ENCODE assay signal across 21 cellular contexts in the genomic region with DNA sequence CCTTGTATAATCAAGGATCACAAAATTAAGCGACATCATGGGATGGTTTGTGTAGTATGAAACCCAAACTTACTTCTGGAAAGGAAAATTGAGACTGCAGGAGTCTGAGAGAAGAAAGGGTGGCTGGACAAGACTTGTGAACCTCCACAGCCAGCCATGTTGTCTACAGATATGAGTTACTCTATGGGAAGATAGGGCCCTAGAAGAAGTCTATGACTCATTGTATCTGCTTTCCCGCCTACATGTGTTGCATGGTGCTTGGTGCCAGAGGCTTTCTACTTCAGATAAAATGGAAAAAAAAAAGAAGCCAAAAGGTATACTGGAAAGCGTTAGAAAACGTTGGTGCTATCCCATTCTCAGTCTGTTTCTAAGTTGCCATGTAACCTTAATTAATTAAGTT. TPM values are rescaled to one million over a fixed set of nuclear protein-coding genes. Genes with fewer than 3 reads are reported as not detected.
DNase-seq lines count a peak whose midpoint lies in the region; ATAC-seq lines count a peak whose summit lies in the region.
"Had no signal": no experiment of that assay in that cellular context is flagged by ENCODE, and none has a peak within 500 bp of the region (broad histone marks: within the 10 kb centered on the region; RNA-seq: fewer than 3 reads in every experiment).

No MANE protein-coding gene starts in this region.

- intact Hi-C loops in activated naive CD4-positive, alpha-beta T cell treated with anti-CD3 and anti-CD28 coated beads for 36 hours (cut with micrococcal nuclease): no loop called here

- no peak overlapping the region for H3K27ac Mint-ChIP-seq in activated naive CD4-positive, alpha-beta T cell treated with anti-CD3 and anti-CD28 coated beads, Interleukin-2, amount 50 U/mL, for 72 hours
- no peak overlapping the region for H3K27ac Mint-ChIP-seq in activated naive CD4-positive, alpha-beta T cell treated with anti-CD3 and anti-CD28 coated beads for 36 hours
- no peak overlapping the region for H3K27ac Mint-ChIP-seq in stimulated activated effector memory CD8-positive, alpha-beta T cell treated with anti-CD3 and anti-CD28 coated beads, Interleukin-12 subunit alpha, Interleukin-12 subunit beta, amount 100 ng/mL, for 72 hours
- H3K27ac Mint-ChIP-seq in immature natural killer cell: no peak overlapping the region
- H3K27ac Mint-ChIP-seq: CD8-positive, alpha-beta T cell; H9; IgD-negative memory B cell had no signal

- H3K4me3 Mint-ChIP-seq in activated naive CD4-positive, alpha-beta T cell treated with anti-CD3 and anti-CD28 coated beads for 36 hours: no peak overlapping the region
- no peak overlapping the region for H3K4me3 Mint-ChIP-seq in stimulated activated effector memory CD8-positive, alpha-beta T cell treated with anti-CD3 and anti-CD28 coated beads, Interleukin-12 subunit alpha, Interleukin-12 subunit beta, amount 100 ng/mL, for 72 hours
- no peak overlapping the region for H3K4me3 Mint-ChIP-seq in immature natural killer cell
- H3K4me3 Mint-ChIP-seq: CD8-positive, alpha-beta T cell; H9; IgD-negative memory B cell had no signal

- DNase-seq in DMS53 (lab: John Stamatoyannopoulos, UW) (peak; percentile 5), DMS53 treated with DMSO at 0.1 percent for 48 hours (lab: John Stamatoyannopoulos, UW; ENCODE audit: unreplicated experiment) (no peak), OCI-M1 (lab: John Stamatoyannopoulos, UW) (peak; percentile 39), immature natural killer cell (no peak)
- DNase-seq in activated naive CD4-positive, alpha-beta T cell treated with anti-CD3 and anti-CD28 coated beads, Interleukin-2, amount 50 U/mL, for 72 hours (ENCODE audit: low spot score in 2 of 2): no peak
- DNase-seq in activated naive CD4-positive, alpha-beta T cell treated with anti-CD3 and anti-CD28 coated beads for 36 hours: no peak
- DNase-seq in stimulated activated effector memory CD8-positive, alpha-beta T cell treated with anti-CD3 and anti-CD28 coated beads, Interleukin-12 subunit alpha, Interleukin-12 subunit beta, amount 100 ng/mL, for 72 hours (ENCODE audit: low spot score in 2 of 2): no peak
- DNase-seq: BE2C; CD8-positive, alpha-beta T cell; DMS79 treated with DMSO at 0.1 percent for 48 hours; H9; NCI-H1048; NCI-H1436 treated with DMSO at 0.1 percent for 48 hours; NCI-H2029 treated with DMSO at 0.1 percent for 48 hours; NCI-H2171 treated with DMSO at 0.1 percent for 48 hours; NCI-H510A; NCI-H82; PC-9 had no signal

- H3K36me3 Mint-ChIP-seq in activated naive CD4-positive, alpha-beta T cell treated with anti-CD3 and anti-CD28 coated beads, Interleukin-2, amount 50 U/mL, for 72 hours: no peaks in the 10 kb centered on the region
- no peaks in the 10 kb centered on the region for H3K36me3 Mint-ChIP-seq in activated naive CD4-positive, alpha-beta T cell treated with anti-CD3 and anti-CD28 coated beads for 36 hours (ENCODE audit: low read depth)
- no peaks in the 10 kb centered on the region for H3K36me3 Mint-ChIP-seq in stimulated activated effector memory CD8-positive, alpha-beta T cell treated with anti-CD3 and anti-CD28 coated beads, Interleukin-12 subunit alpha, Interleukin-12 subunit beta, amount 100 ng/mL, for 72 hours
- H3K36me3 Mint-ChIP-seq in immature natural killer cell: peaks cover 0 to 6% (median 0%) of the 10 kb centered on the region in 3 donors
- H3K36me3 Mint-ChIP-seq: CD8-positive, alpha-beta T cell; IgD-negative memory B cell had no signal

- CTCF ChIA-PET in activated naive CD4-positive, alpha-beta T cell treated with anti-CD3 and anti-CD28 coated beads for 36 hours (lab: Charles Lee): no interaction called here

- H3K9me3 Mint-ChIP-seq in activated naive CD4-positive, alpha-beta T cell treated with anti-CD3 and anti-CD28 coated beads, Interleukin-2, amount 50 U/mL, for 72 hours: no peaks in the 10 kb centered on the region
- H3K9me3 Mint-ChIP-seq in activated naive CD4-positive, alpha-beta T cell treated with anti-CD3 and anti-CD28 coated beads for 36 hours: no peaks in the 10 kb centered on the region
- no peaks in the 10 kb centered on the region for H3K9me3 Mint-ChIP-seq in stimulated activated effector memory CD8-positive, alpha-beta T cell treated with anti-CD3 and anti-CD28 coated beads, Interleukin-12 subunit alpha, Interleukin-12 subunit beta, amount 100 ng/mL, for 72 hours
- H3K9me3 Mint-ChIP-seq in immature natural killer cell: no peaks in the 10 kb centered on the region
- H3K9me3 Mint-ChIP-seq: CD8-positive, alpha-beta T cell; H9; IgD-negative memory B cell had no signal

- H3K4me1 Mint-ChIP-seq in activated naive CD4-positive, alpha-beta T cell treated with anti-CD3 and anti-CD28 coated beads for 36 hours (ENCODE audit: low read depth): peaks cover 4% of the 10 kb centered on the region
- H3K4me1 Mint-ChIP-seq in stimulated activated effector memory CD8-positive, alpha-beta T cell treated with anti-CD3 and anti-CD28 coated beads, Interleukin-12 subunit alpha, Interleukin-12 subunit beta, amount 100 ng/mL, for 72 hours: no peaks in the 10 kb centered on the region
- H3K4me1 Mint-ChIP-seq in immature natural killer cell: no peaks in the 10 kb centered on the region

- peak; percentile 43 to 84 for ATAC-seq in activated naive CD4-positive, alpha-beta T cell treated with anti-CD3 and anti-CD28 coated beads, Interleukin-2, amount 50 U/mL, for 72 hours
- ATAC-seq in stimulated activated effector memory CD8-positive, alpha-beta T cell treated with anti-CD3 and anti-CD28 coated beads, Interleukin-12 subunit alpha, Interleukin-12 subunit beta, amount 100 ng/mL, for 72 hours: peak; percentile 78
- no peak for ATAC-seq in GM19397 (IDR thresholded peaks at IDR 0.05; ENCODE audit: unreplicated experiment)
- ATAC-seq: CD8-positive, alpha-beta T cell had no signal

- H3K27me3 Mint-ChIP-seq in activated naive CD4-positive, alpha-beta T cell treated with anti-CD3 and anti-CD28 coated beads for 36 hours (ENCODE audit: low read depth): peaks cover 22% of the 10 kb centered on the region
- peaks cover 0 to 2% (median 0%) of the 10 kb centered on the region in 3 donors for H3K27me3 Mint-ChIP-seq in immature natural killer cell (ENCODE audit: low read depth in 3 of 3)
- H3K27me3 Mint-ChIP-seq: IgD-negative memory B cell had no signal

RNA-seq across cellular contexts. Expression of gene OR6N2, which starts 18.7 kb away (rescaled TPM):
- total RNA-seq in activated naive CD4-positive, alpha-beta T cell treated with anti-CD3 and anti-CD28 coated beads, Interleukin-2, amount 50 U/mL, for 72 hours: not detected
- total RNA-seq in activated naive CD4-positive, alpha-beta T cell treated with anti-CD3 and anti-CD28 coated beads for 36 hours: not detected
- not detected for polyA plus RNA-seq in immature natural killer cell
- total RNA-seq: CD8-positive, alpha-beta T cell; H9; HT1080; PC-9 had no signal
- polyA plus RNA-seq: IgD-negative memory B cell had no signal

RNA-seq across cellular contexts. Expression of gene OR6N1, which starts 27.7 kb away (rescaled TPM):
- not detected for total RNA-seq in activated naive CD4-positive, alpha-beta T cell treated with anti-CD3 and anti-CD28 coated beads, Interleukin-2, amount 50 U/mL, for 72 hours
- total RNA-seq in activated naive CD4-positive, alpha-beta T cell treated with anti-CD3 and anti-CD28 coated beads for 36 hours: not detected
- polyA plus RNA-seq in immature natural killer cell: not detected
- total RNA-seq: CD8-positive, alpha-beta T cell; H9; HT1080; PC-9 had no signal
- polyA plus RNA-seq: IgD-negative memory B cell had no signal

RNA-seq across cellular contexts. Expression of gene MNDA, which starts 31.5 kb away (rescaled TPM):
- total RNA-seq in activated naive CD4-positive, alpha-beta T cell treated with anti-CD3 and anti-CD28 coated beads, Interleukin-2, amount 50 U/mL, for 72 hours: not detected
- not detected for total RNA-seq in activated naive CD4-positive, alpha-beta T cell treated with anti-CD3 and anti-CD28 coated beads for 36 hours
- 10 to 100 TPM in 1 of 3 donors, 1 to 10 TPM in 2; 2.8 to 16.3 (median 8.8) TPM for polyA plus RNA-seq in immature natural killer cell
- total RNA-seq: CD8-positive, alpha-beta T cell; H9; HT1080; PC-9 had no signal

RNA-seq across cellular contexts. Expression of gene OR6K6, which starts 45.2 kb away (rescaled TPM):
- total RNA-seq in activated naive CD4-positive, alpha-beta T cell treated with anti-CD3 and anti-CD28 coated beads, Interleukin-2, amount 50 U/mL, for 72 hours: not detected
- not detected for total RNA-seq in activated naive CD4-positive, alpha-beta T cell treated with anti-CD3 and anti-CD28 coated beads for 36 hours
- not detected for polyA plus RNA-seq in immature natural killer cell
- total RNA-seq: CD8-positive, alpha-beta T cell; H9; HT1080; PC-9 had no signal
- polyA plus RNA-seq: IgD-negative memory B cell had no signal

Comparison
In these comparisons a context has a peak if more than half of its experiments do, and no peak if none do; other contexts are left out.
1. DNase-seq: peak in DMS53 (single experiment) and OCI-M1 (single experiment); none in DMS53 treated with DMSO at 0.1 percent for 48 hours (single experiment), activated naive CD4-positive, alpha-beta T cell treated with anti-CD3 and anti-CD28 coated beads, Interleukin-2, amount 50 U/mL, for 72 hours (0 of 2), activated naive CD4-positive, alpha-beta T cell treated with anti-CD3 and anti-CD28 coated beads for 36 hours (single experiment), stimulated activated effector memory CD8-positive, alpha-beta T cell treated with anti-CD3 and anti-CD28 coated beads, Interleukin-12 subunit alpha, Interleukin-12 subunit beta, amount 100 ng/mL, for 72 hours (0 of 2) and immature natural killer cell (0 of 3).